ENCODE assay signal across 15 cellular contexts in the genomic region with DNA sequence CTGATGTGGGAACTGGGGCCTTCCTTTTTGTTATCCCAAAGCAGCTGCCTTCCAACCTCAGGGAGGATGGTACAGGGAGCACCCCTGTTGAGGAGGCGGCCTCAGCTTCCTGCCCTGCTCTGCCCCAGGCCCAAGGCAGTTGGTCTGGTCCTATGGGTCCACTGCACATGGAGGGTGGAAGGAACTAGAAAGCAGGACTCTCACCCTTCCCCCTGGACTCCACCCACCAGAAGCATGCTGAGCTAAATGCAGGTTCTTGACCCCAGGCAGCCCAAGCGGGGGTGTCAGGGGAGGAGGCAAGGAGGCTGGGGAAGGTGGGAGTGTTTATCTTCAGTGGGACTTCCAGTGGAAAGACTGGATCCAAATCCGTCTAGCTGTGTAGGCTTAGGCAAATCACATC.
"Had no signal": no experiment of that assay in that cellular context is flagged by ENCODE, and none has a peak within 500 bp of the region (broad histone marks: within the 10 kb centered on the region; RNA-seq: fewer than 3 reads in every experiment).

No MANE protein-coding gene starts in this region.

- H3K4me3 ChIP-seq: gastroesophageal sphincter, heart left ventricle, hepatocyte, lung, pancreas, right lobe of liver, smooth muscle cell, suprapubic skin, transverse colon had no signal

- H3K4me2 ChIP-seq: hepatocyte, smooth muscle cell had no signal

- H3K9me3 ChIP-seq: gastroesophageal sphincter, heart left ventricle, pancreas, right lobe of liver, suprapubic skin, transverse colon had no signal

- H3K4me1 ChIP-seq: gastroesophageal sphincter, heart left ventricle, pancreas, right lobe of liver, suprapubic skin, transverse colon had no signal

- H3K36me3 ChIP-seq: gastroesophageal sphincter, heart left ventricle, pancreas, right lobe of liver, suprapubic skin, transverse colon had no signal

- H3K79me2 ChIP-seq: hepatocyte had no signal

- H3K27me3 ChIP-seq: gastroesophageal sphincter, hepatocyte, pancreas, right lobe of liver, suprapubic skin had no signal

- H3K27ac ChIP-seq: foreskin keratinocyte, gastroesophageal sphincter, heart left ventricle, hepatocyte, pancreas, right lobe of liver, suprapubic skin, transverse colon had no signal

- ATAC-seq: gastroesophageal sphincter had no signal

- DNase-seq: cerebellar nuclear complex, cortex of kidney, kidney, midbrain, occipital lobe had no signal

- H2AFZ ChIP-seq: hepatocyte had no signal
